ENCODE assay signal across 25 cellular contexts in genomic region chr5:67265951-67266350, GRCh38.
"Had no signal": no experiment of that assay in that cellular context is flagged by ENCODE, and none has a peak within 500 bp of the region (broad histone marks: within the 10 kb centered on the region; RNA-seq: fewer than 3 reads in every experiment).

No MANE protein-coding gene starts in this region.

- H3K4me3 ChIP-seq: heart right ventricle, left lung, lower lobe of right lung, mucosa of descending colon, ovary, prostate gland, upper lobe of right lung had no signal

- H3K9me3 ChIP-seq: left lung, lower lobe of right lung, mucosa of descending colon, neutrophil, ovary, prostate gland, upper lobe of right lung had no signal

- ATAC-seq: activated CD8-positive, alpha-beta T cell treated with anti-CD3 and anti-CD28 coated beads for 36 hours; activated naive CD8-positive, alpha-beta T cell treated with anti-CD3 and anti-CD28 coated beads, Interleukin-2, amount 50 U/mL, for 24 hours; activated T-cell treated with anti-CD3 and anti-CD28 coated beads, Interleukin-2, amount 50 U/mL, for 4 hours; heart right ventricle; left lung; lower lobe of right lung; mucosa of descending colon; sciatic nerve; stimulated activated effector memory CD8-positive, alpha-beta T cell treated with anti-CD3 and anti-CD28 coated beads, Interleukin-12 subunit alpha, Interleukin-12 subunit beta, amount 100 ng/mL, for 72 hours; upper lobe of right lung had no signal

- H3K27ac ChIP-seq: heart right ventricle, left lung, lower lobe of right lung, neutrophil, ovary, prostate gland, upper lobe of right lung had no signal

- H3K27me3 ChIP-seq: heart right ventricle, left lung, neutrophil, ovary, upper lobe of right lung had no signal

- DNase-seq: activated CD4-positive, alpha-beta T cell treated with anti-CD3 and anti-CD28 coated beads, Interleukin-2, amount 10 ng/mL, durations not matched to agents 7 days and 5 days; activated CD4-positive, CD25-positive, alpha-beta regulatory T cell treated with anti-CD3 and anti-CD28 coated beads, Interleukin-2, amount 50 U/mL, for 72 hours; activated CD8-positive, alpha-beta T cell treated with anti-CD3 and anti-CD28 coated beads for 36 hours; activated naive CD8-positive, alpha-beta T cell treated with anti-CD3 and anti-CD28 coated beads, Interleukin-2, amount 50 U/mL, for 24 hours; activated T-cell treated with anti-CD3 and anti-CD28 coated beads, Interleukin-2, amount 50 U/mL, for 4 hours; dermis blood vessel endothelial cell; effector CD8-positive, alpha-beta T cell; heart right ventricle; left lung; lower lobe of right lung; mucosa of descending colon; nephron progenitor cell; ovary; retina; small intestine; stimulated activated CD4-positive, alpha-beta T cell treated with anti-CD3 and anti-CD28 coated beads, Interleukin-4, amount 100 ng/mL, for 24 hours; upper lobe of right lung had no signal

- FAIRE-seq: bronchial epithelial cell, colon, endometrium, islet of Langerhans, small intestine had no signal

- H3K36me3 ChIP-seq: heart right ventricle, left lung, lower lobe of right lung, neutrophil, ovary, prostate gland, upper lobe of right lung had no signal
